In genomic region chr14:79280400-79280670, GRCh38 we compare ENCODE assay signal across 12 cellular contexts.
DNase-seq lines count a peak whose midpoint lies in the region; ATAC-seq and TF ChIP-seq lines count a peak whose summit lies in the region.
"Had no signal": no experiment of that assay in that cellular context is flagged by ENCODE, and none has a peak within 500 bp of the region (broad histone marks: within the 10 kb centered on the region; RNA-seq: fewer than 3 reads in every experiment).

No MANE protein-coding gene starts in this region.

- H3K9me2 ChIP-seq in SK-N-SH = no peaks in the 10 kb centered on the region

- TF ChIP-seq EP300 in SK-N-SH (IDR thresholded peaks at IDR 0.05; ENCODE audit: borderline replicate concordance in 1 of 2, low read depth in 1 of 2, low read length in 1 of 2) = no peak
- TF ChIP-seq EP300 in esophagus muscularis mucosa (IDR thresholded peaks at IDR 0.05) = no peak

- no peak overlapping the region for H3K4me3 Mint-ChIP-seq in T-helper 2 cell treated with Interferon-gamma antibody and Interleukin-4, amounts not matched to agents 5 μg/mL and 100 μg/mL, for 36 hours
- no peak overlapping the region for H3K4me3 Mint-ChIP-seq in activated T-helper 1 cell treated with anti-CD3 and anti-CD28 coated beads, Interleukin-12 subunit alpha, Interleukin-12 subunit beta, Interleukin-2, Interleukin-4 antibody, amounts not matched to agents 30 ng/mL and 10 ng/mL and 1 ng/mL, durations not matched to agents 14 hours and 24 hours and 36 hours

- H3K9ac ChIP-seq in SK-N-SH = 0 out of 2 replicates have a peak overlapping the region, but pooled peaks have one; percentile 2
- H3K9ac ChIP-seq: KMS-11 had no signal

- in situ Hi-C loops in G401 (cut with HindIII; ENCODE audit: low sequenced_read_pairs) = no loop called here

- H3K4me1 ChIP-seq in SK-N-SH (ENCODE audit: control insufficient read depth in 1 of 2, insufficient read depth in 2 of 2, low read depth in 1 of 2, low read length in 1 of 2) (peaks cover 0 to 11% of the 10 kb centered on the region in 2 experiments; a peak in 1 of 4 replicates), esophagus muscularis mucosa (peaks cover 10 to 38% (median 24%) of the 10 kb centered on the region in 4 donors), neuron (ENCODE audit: insufficient read depth, low read length) (peaks cover 26% of the 10 kb centered on the region), vagina (peaks cover 25% of the 10 kb centered on the region)

- no peaks in the 10 kb centered on the region for H3K4me1 Mint-ChIP-seq in T-helper 2 cell treated with Interferon-gamma antibody and Interleukin-4, amounts not matched to agents 5 μg/mL and 100 μg/mL, for 36 hours (ENCODE audit: low read depth)
- H3K4me1 Mint-ChIP-seq in activated T-helper 1 cell treated with anti-CD3 and anti-CD28 coated beads, Interleukin-12 subunit alpha, Interleukin-12 subunit beta, Interleukin-2, Interleukin-4 antibody, amounts not matched to agents 30 ng/mL and 10 ng/mL and 1 ng/mL, durations not matched to agents 14 hours and 24 hours and 36 hours (ENCODE audit: low read depth) = no peaks in the 10 kb centered on the region

- H3K4me3 ChIP-seq in SK-N-SH (ENCODE audit: low read depth in 2 of 2, low read length in 1 of 2) (peak overlapping the region; percentile 63 to 75; a peak in 3 of 4 replicates), esophagus muscularis mucosa (peak overlapping the region; percentile 65 to 87 (median 71)), neuron (ENCODE audit: low read length) (peak overlapping the region; percentile 66), vagina (peak overlapping the region; percentile 47 to 56)

- H2AFZ ChIP-seq in SK-N-SH (ENCODE audit: low read depth) = 0 out of 2 replicates have a peak overlapping the region, but pooled peaks have one; percentile 94
- H2AFZ ChIP-seq in neuron (ENCODE audit: low read depth, low read length) = no peak overlapping the region

- H3K27ac Mint-ChIP-seq in T-helper 2 cell treated with Interferon-gamma antibody and Interleukin-4, amounts not matched to agents 5 μg/mL and 100 μg/mL, for 36 hours = no peak overlapping the region
- H3K27ac Mint-ChIP-seq in activated T-helper 1 cell treated with anti-CD3 and anti-CD28 coated beads, Interleukin-12 subunit alpha, Interleukin-12 subunit beta, Interleukin-2, Interleukin-4 antibody, amounts not matched to agents 30 ng/mL and 10 ng/mL and 1 ng/mL, durations not matched to agents 14 hours and 24 hours and 36 hours = no peak overlapping the region
- H3K27ac Mint-ChIP-seq: activated T-cell treated with anti-CD3 and anti-CD28 coated beads, Interleukin-2, amount 50 U/mL, for 72 hours had no signal

- TF ChIP-seq RAD21 in SK-N-SH (IDR thresholded peaks at IDR 0.05; ENCODE audit: low read length) = no peak

- H3K36me3 ChIP-seq in SK-N-SH (replicated peaks in 1 of 2; ENCODE audit: control insufficient read depth in 1 of 2, insufficient read depth in 2 of 2, low read length in 1 of 2) (no peaks in the 10 kb centered on the region), esophagus muscularis mucosa (no peaks in the 10 kb centered on the region), neuron (ENCODE audit: insufficient read depth, low read length) (no peaks in the 10 kb centered on the region), vagina (no peaks in the 10 kb centered on the region)
- H3K36me3 ChIP-seq: WERI-Rb-1 had no signal

- WGBS in SK-N-SH (ENCODE audit: low lambda C conversion rate) = 20% methylated on average over 8 of the region's 8 CpGs
- 6% methylated on average over 8 of the region's 8 CpGs for WGBS in esophagus muscularis mucosa

- POLR2A ChIA-PET in SK-N-SH (lab: Yijun Ruan, JAX) = no interaction called here

- CTCF ChIA-PET in SK-N-SH (lab: Yijun Ruan, JAX) = no interaction called here

- no peaks in the 10 kb centered on the region for H3F3A ChIP-seq in SK-N-SH (replicated peaks; ENCODE audit: insufficient read depth)

- peaks cover 3% of the 10 kb centered on the region for H3K9me3 Mint-ChIP-seq in T-helper 2 cell treated with Interferon-gamma antibody and Interleukin-4, amounts not matched to agents 5 μg/mL and 100 μg/mL, for 36 hours
- no peaks in the 10 kb centered on the region for H3K9me3 Mint-ChIP-seq in activated T-helper 1 cell treated with anti-CD3 and anti-CD28 coated beads, Interleukin-12 subunit alpha, Interleukin-12 subunit beta, Interleukin-2, Interleukin-4 antibody, amounts not matched to agents 30 ng/mL and 10 ng/mL and 1 ng/mL, durations not matched to agents 14 hours and 24 hours and 36 hours
- H3K9me3 Mint-ChIP-seq: activated T-cell treated with anti-CD3 and anti-CD28 coated beads, Interleukin-2, amount 50 U/mL, for 72 hours had no signal

- intact Hi-C loops in esophagus muscularis mucosa (cut with DNase I) = loop anchor here (5.0 to 10.0 kb wide), 3 partner anchors 84 to 268 kb away; no protein-coding TSS in a partner anchor
- intact Hi-C loops in vagina (cut with DNase I) = no loop called here
- intact Hi-C loops in activated T-helper 1 cell treated with anti-CD3 and anti-CD28 coated beads, Interleukin-12 subunit alpha, Interleukin-12 subunit beta, Interleukin-2, Interleukin-4 antibody, amounts not matched to agents 30 ng/mL and 10 ng/mL and 1 ng/mL, durations not matched to agents 14 hours and 24 hours and 36 hours (cut with micrococcal nuclease) = no loop called here

- H3K27ac ChIP-seq in SK-N-SH (ENCODE audit: low read depth in 2 of 2, low read length in 1 of 2) (no peak overlapping the region), esophagus muscularis mucosa (replicated peaks in 1 of 4) (peak overlapping the region; percentile 71 to 80 (median 76)), vagina (no peak overlapping the region)
- H3K27ac ChIP-seq: KMS-11, WERI-Rb-1 had no signal

- no peaks in the 10 kb centered on the region for H3K9me3 ChIP-seq in SK-N-SH
- H3K9me3 ChIP-seq in esophagus muscularis mucosa = no peaks in the 10 kb centered on the region
- H3K9me3 ChIP-seq in neuron (ENCODE audit: low read length) = no peaks in the 10 kb centered on the region
- no peaks in the 10 kb centered on the region for H3K9me3 ChIP-seq in vagina

- H3K27me3 ChIP-seq in SK-N-SH (ENCODE audit: insufficient read depth) (no peaks in the 10 kb centered on the region), esophagus muscularis mucosa (no peaks in the 10 kb centered on the region), neuron (ENCODE audit: insufficient read depth, low read length) (peaks cover 32% of the 10 kb centered on the region), vagina (no peaks in the 10 kb centered on the region)

- H4K20me1 ChIP-seq in SK-N-SH (ENCODE audit: insufficient read depth) = no peaks in the 10 kb centered on the region

- no peaks in the 10 kb centered on the region for H3K36me3 Mint-ChIP-seq in T-helper 2 cell treated with Interferon-gamma antibody and Interleukin-4, amounts not matched to agents 5 μg/mL and 100 μg/mL, for 36 hours (ENCODE audit: low read depth)
- H3K36me3 Mint-ChIP-seq in activated T-helper 1 cell treated with anti-CD3 and anti-CD28 coated beads, Interleukin-12 subunit alpha, Interleukin-12 subunit beta, Interleukin-2, Interleukin-4 antibody, amounts not matched to agents 30 ng/mL and 10 ng/mL and 1 ng/mL, durations not matched to agents 14 hours and 24 hours and 36 hours (ENCODE audit: low read depth) = no peaks in the 10 kb centered on the region

- H3K4me2 ChIP-seq in SK-N-SH = peak overlapping the region; percentile 95
- H3K4me2 ChIP-seq: KMS-11 had no signal

- no peak for DNase-seq in SK-N-SH
- no peak for DNase-seq in esophagus muscularis mucosa (ENCODE audit: extremely low spot score)
- DNase-seq in vagina (ENCODE audit: extremely low spot score in 2 of 2) = no peak
- no peak for DNase-seq in T-helper 2 cell treated with Interferon-gamma antibody and Interleukin-4, amounts not matched to agents 5 μg/mL and 100 μg/mL, for 36 hours (ENCODE audit: low spot score)
- no peak for DNase-seq in G401 (ENCODE audit: low spot score)
- DNase-seq in activated T-helper 1 cell treated with anti-CD3 and anti-CD28 coated beads, Interleukin-12 subunit alpha, Interleukin-12 subunit beta, Interleukin-2, Interleukin-4 antibody, amounts not matched to agents 30 ng/mL and 10 ng/mL and 1 ng/mL, durations not matched to agents 14 hours and 24 hours and 36 hours (ENCODE audit: low spot score) = no peak
- DNase-seq: activated T-cell treated with anti-CD3 and anti-CD28 coated beads, Interleukin-2, amount 50 U/mL, for 72 hours; SHP77 had no signal

- no peaks in the 10 kb centered on the region for H3K79me2 ChIP-seq in SK-N-SH (ENCODE audit: insufficient read depth)

- TF ChIP-seq POLR2A in esophagus muscularis mucosa (IDR thresholded peaks at IDR 0.05; ENCODE audit: low read depth) (no peak), vagina (IDR thresholded peaks at IDR 0.05) (no peak)

- TF ChIP-seq CTCF in SK-N-SH (IDR thresholded peaks at IDR 0.05) (no peak), esophagus muscularis mucosa (IDR thresholded peaks at IDR 0.05) (no peak), vagina (IDR thresholded peaks at IDR 0.05) (no peak)

- ATAC-seq in SK-N-SH treated with all-trans-retinoic acid at 6 μM for 48 hours = no peak
- ATAC-seq: activated T-cell treated with anti-CD3 and anti-CD28 coated beads, Interleukin-2, amount 50 U/mL, for 72 hours had no signal

- H3K27me3 Mint-ChIP-seq in T-helper 2 cell treated with Interferon-gamma antibody and Interleukin-4, amounts not matched to agents 5 μg/mL and 100 μg/mL, for 36 hours (ENCODE audit: low read depth) = peaks cover 50% of the 10 kb centered on the region
- H3K27me3 Mint-ChIP-seq in activated T-helper 1 cell treated with anti-CD3 and anti-CD28 coated beads, Interleukin-12 subunit alpha, Interleukin-12 subunit beta, Interleukin-2, Interleukin-4 antibody, amounts not matched to agents 30 ng/mL and 10 ng/mL and 1 ng/mL, durations not matched to agents 14 hours and 24 hours and 36 hours (ENCODE audit: insufficient read depth) = peaks cover 37% of the 10 kb centered on the region

TF ChIP-seq in SK-N-SH, 30 proteins besides CTCF, POLR2A, EP300 and RAD21:
- no peak for TF ChIP-seq RFX5 (IDR thresholded peaks at IDR 0.05; ENCODE audit: low read length)
- no peak for TF ChIP-seq RXRA (IDR thresholded peaks at IDR 0.05; ENCODE audit: borderline replicate concordance, low read depth)

TF ChIP-seq in SK-N-SH treated with all-trans-retinoic acid at 6 μM for 48 hours, 23 proteins besides CTCF, POLR2A, EP300 and RAD21 (continues in another document):
- no peak for TF ChIP-seq CSRNP3 (CRISPR knock-in tag; IDR thresholded peaks at IDR 0.05)

Comparison
In these comparisons a context has a peak if more than half of its experiments do, and no peak if none do; other contexts are left out.
1. H3K27ac ChIP-seq: peak in esophagus muscularis mucosa (4 of 4); none in SK-N-SH (0 of 2) and vagina (single experiment).
2. Peak in every context shown above with its lines, with median percentiles within 50 percentile points of each other: H3K4me3 ChIP-seq.